9 cellular contexts compared by ENCODE assay signal in genomic region chr3:63911395-63911900, GRCh38. TPM values are rescaled to one million over a fixed set of nuclear protein-coding genes. Genes with fewer than 3 reads are reported as not detected.
DNase-seq lines count a peak whose midpoint lies in the region; ATAC-seq, FAIRE-seq and TF ChIP-seq lines count a peak whose summit lies in the region.
"Had no signal": no experiment of that assay in that cellular context is flagged by ENCODE, and none has a peak within 500 bp of the region (broad histone marks: within the 10 kb centered on the region; RNA-seq: fewer than 3 reads in every experiment).

No MANE protein-coding gene starts in this region.

- peak overlapping the region; percentile 67 to 95 for H3K9ac ChIP-seq in K562 (ENCODE audit: insufficient read depth in 1 of 2, low read depth in 2 of 2, low read length in 2 of 2)

- POLR2A ChIA-PET in K562 (lab: Yijun Ruan, JAX) = interaction anchor here (0.8 to 1.2 kb wide), 3 partner anchors 8 to 22 kb away, joined by 3 read pairs; no protein-coding TSS in a partner anchor

- BruUV-seq in K562 (replicated peaks; lab: Mats Ljungman, UMichigan) = TSS peak; percentile 90

- ATAC-seq in activated CD4-positive, CD25-positive, alpha-beta regulatory T cell treated with anti-CD3 and anti-CD28 coated beads, Interleukin-2, amount 50 U/mL, for 24 hours = peak; percentile 23 to 44
- ATAC-seq in K562 = no peak
- ATAC-seq in aorta (ENCODE audit: low FRiP score) = no peak

- WGBS in K562 (ENCODE audit: insufficient coverage, low coverage, missing lambda C conversion rate) = 3% methylated on average over 22 of the region's 24 CpGs
- 0 to 1% methylated on average over 21 to 22 of the region's 24 CpGs for WGBS in mesodermal cell (ENCODE audit: insufficient coverage in 2 of 2), 2 experiments
- WGBS in aorta, 2 donors = 3% methylated on average over 24 of the region's 24 CpGs

- peak overlapping the region; percentile 81 for H3K4me2 ChIP-seq in K562 (ENCODE audit: insufficient read depth, low read length)

- no peak for TF ChIP-seq POLR2A in K562 (conservative IDR thresholded peaks at IDR 0.05)

- no peaks in the 10 kb centered on the region for H3K9me1 ChIP-seq in K562 (ENCODE audit: control insufficient read depth, insufficient read depth, low read length)

- no peak for TF ChIP-seq EP300 in K562 (IDR thresholded peaks at IDR 0.05; ENCODE audit: low read length)

- H3K4me1 ChIP-seq in K562 (replicated peaks in 1 of 2; ENCODE audit: control insufficient read depth in 2 of 2, insufficient read depth in 2 of 2, low read length in 2 of 2) = peaks cover 9 to 13% of the 10 kb centered on the region in 2 experiments
- peaks cover 22% of the 10 kb centered on the region for H3K4me1 ChIP-seq in mesodermal cell (ENCODE audit: control insufficient read depth, insufficient read depth, low read length, poor library complexity, severe bottlenecking)
- H3K4me1 ChIP-seq in aorta (ENCODE audit: control insufficient read depth in 1 of 2, insufficient read depth in 2 of 2, low read length in 2 of 2) = peaks cover 0 to 4% of the 10 kb centered on the region in 2 donors

- peaks cover 24% of the 10 kb centered on the region; the same call in 2 of the 3 replicates for H3K36me3 ChIP-seq in K562 (ENCODE audit: control insufficient read depth, insufficient read depth, low read length)
- peaks cover 24% of the 10 kb centered on the region for H3K36me3 ChIP-seq in mesodermal cell (ENCODE audit: control insufficient read depth, insufficient read depth, low read length)
- H3K36me3 ChIP-seq in aorta (ENCODE audit: control insufficient read depth in 1 of 2, insufficient read depth in 2 of 2, low read length in 1 of 2) = no peaks in the 10 kb centered on the region

- intact Hi-C loops in K562 (cut with micrococcal nuclease) = loop anchor here (5.0 kb wide), 1 partner anchor 49 kb away; the partner anchor contains the start of genes ATXN7 and THOC7
- intact Hi-C loops in aorta (cut with DNase I) = loop anchor here (5.0 to 10.0 kb wide), 2 partner anchors 49 to 83 kb away; partner anchors contain the start of genes ATXN7 (in 2 of the 2) and THOC7 (in 2 of the 2)

- H3K9me3 ChIP-seq in K562 (replicated peaks; ENCODE audit: control insufficient read depth, insufficient read depth, low read depth, low read length) (no peaks in the 10 kb centered on the region), mesodermal cell (ENCODE audit: control insufficient read depth, low read length) (no peaks in the 10 kb centered on the region), aorta (ENCODE audit: control insufficient read depth, low read length) (no peaks in the 10 kb centered on the region)

- FAIRE-seq in K562 (lab: Jason Lieb, UNC) = no peak

- H2AFZ ChIP-seq in K562 (ENCODE audit: low read depth, low read length) = peak overlapping the region; percentile 76

- in situ Hi-C loops in K562 (cut with MboI) = no loop called here

- CTCF ChIA-PET in K562 (lab: Yijun Ruan, JAX; ENCODE audit: low intra/inter-chr PET ratio) = interaction anchor here (1.1 kb wide), 1 partner anchor 82 kb away, joined by 4 read pairs; no protein-coding TSS in a partner anchor

- DNase-seq in activated CD4-positive, CD25-positive, alpha-beta regulatory T cell (lab: John Stamatoyannopoulos, UW) = no peak
- DNase-seq in HPDE6-E6E7 (ENCODE audit: extremely low spot score) (peak; percentile 2), K562 (ENCODE audit: extremely low read depth in 1 of 4, low spot score in 3 of 4) (peak in 2 of 4 experiments; percentile 8 to 17), aorta (no peak), DMS53 (lab: John Stamatoyannopoulos, UW) (no peak), NOMO-1 treated with DMSO at 0.1 percent for 48 hours (lab: John Stamatoyannopoulos, UW; ENCODE audit: unreplicated experiment) (no peak)

- no peak for TF ChIP-seq RAD21 in K562 (CRISPR knock-in tag; conservative IDR thresholded peaks at IDR 0.05 in 1 of 2, IDR thresholded peaks at IDR 0.05 in 1 of 2)

- peak overlapping the region; percentile 65 for H3K4me3 ChIP-seq in K562
- peak overlapping the region; percentile 58 for H3K4me3 ChIP-seq in mesodermal cell (ENCODE audit: extremely low read depth, insufficient read depth, low read length, poor library complexity, severe bottlenecking)
- peak overlapping the region; percentile 86 to 99 for H3K4me3 ChIP-seq in aorta (ENCODE audit: low read length in 2 of 2)

- H3K27me3 ChIP-seq in K562 (ENCODE audit: control insufficient read depth in 2 of 2, insufficient read depth in 2 of 2, low read length in 2 of 2) (no peaks in the 10 kb centered on the region), aorta (ENCODE audit: control insufficient read depth in 1 of 2, insufficient read depth in 2 of 2, low read length in 1 of 2) (no peaks in the 10 kb centered on the region)

- no peaks in the 10 kb centered on the region for H4K20me1 ChIP-seq in K562 (replicated peaks; ENCODE audit: control insufficient read depth, insufficient read depth, low read length)

- H3K79me2 ChIP-seq in K562 (ENCODE audit: control insufficient read depth, insufficient read depth, low read length) = peaks cover 41% of the 10 kb centered on the region

- H3K27ac ChIP-seq in K562 (ENCODE audit: extremely low read depth, low read depth, low read length) = peak overlapping the region; percentile 88
- H3K27ac ChIP-seq in mesodermal cell (ENCODE audit: low read depth, low read length, severe bottlenecking) = peak overlapping the region; percentile 96
- peak overlapping the region in 1 of 2 donors; percentile 97 for H3K27ac ChIP-seq in aorta (ENCODE audit: low read depth in 1 of 2, low read length in 2 of 2)

- no peak for TF ChIP-seq CTCF in K562 (IDR thresholded peaks at IDR 0.05 in 2 of 3, conservative IDR thresholded peaks at IDR 0.05 in 1 of 3; ENCODE audit: insufficient read depth in 2 of 3, low read depth in 1 of 3, low read length in 3 of 3)

RNA-seq across cellular contexts. Expression of gene SCAANT1, which starts 0.7 kb away (rescaled TPM):
- total RNA-seq in K562 (2011; cell fraction: chromatin; rRNA removed; ENCODE audit: low replicate concordance) = not detected in 2 replicates
- not detected in 2 replicates for total RNA-seq in K562 (2011; cell fraction: nucleolus; rRNA removed)
- not detected in 2 replicates for total RNA-seq in K562 (2011; cell fraction: nucleoplasm; rRNA removed)
- total RNA-seq in K562 (2014; rRNA removed) (2.2 TPM in 1 of 2 replicates, not detected in the other), K562 (2014; rRNA removed; fragmentation: Illumina TruSeq; extraction: Trizol) (not detected in 2 replicates), K562 (2015; rRNA removed; fragmentation: Illumina TruSeq; extraction: Trizol) (not detected in 2 replicates), K562 (2021) (not detected in 2 replicates), aorta (not detected)
- polyA plus RNA-seq in K562 (2011; rRNA removed) (not detected in 2 replicates), K562 (2014; fragmentation: Illumina TruSeq; extraction: Trizol) (not detected in 2 replicates), K562 (2014; fragmentation: Nextera tagmentation; extraction: Ambion mirVana) (not detected), K562 (2014; rRNA removed) (not detected in 2 replicates), aorta (not detected)
- polyA plus RNA-seq in K562 (2011; cell fraction: cytosol; rRNA removed) = not detected in 2 replicates
- polyA plus RNA-seq in K562 (2011; cell fraction: nucleus; rRNA removed) = not detected in 2 replicates
- not detected in 2 replicates for polyA plus RNA-seq in K562 (2012)
- not detected in 2 replicates for polyA minus RNA-seq in K562 (2011; rRNA and poly(A)+ RNA removed)
- polyA minus RNA-seq in K562 (2011; cell fraction: cytosol; rRNA and poly(A)+ RNA removed) = not detected in 2 replicates
- not detected in 2 replicates for polyA minus RNA-seq in K562 (2011; cell fraction: nucleus; rRNA and poly(A)+ RNA removed)
- polyA plus RNA-seq in mesodermal cell (2013, experiment 1 of 2) = not detected
- not detected for polyA plus RNA-seq in mesodermal cell (2013, experiment 2 of 2)
- total RNA-seq: Daoy had no signal

RNA-seq across cellular contexts. Expression of gene ATXN7, which starts 47.8 kb away (rescaled TPM):
- 58.0 and 91.6 TPM in 2 replicates for total RNA-seq in K562 (2011; cell fraction: chromatin; rRNA removed; ENCODE audit: low replicate concordance)
- total RNA-seq in K562 (2011; cell fraction: nucleolus; rRNA removed) = 28.3 and 32.4 TPM in 2 replicates
- 42.3 and 58.9 TPM in 2 replicates for total RNA-seq in K562 (2011; cell fraction: nucleoplasm; rRNA removed)
- total RNA-seq in K562 (2014; rRNA removed) (5.8 and 6.1 TPM in 2 replicates), K562 (2014; rRNA removed; fragmentation: Illumina TruSeq; extraction: Trizol) (7.5 and 9.6 TPM in 2 replicates), K562 (2015; rRNA removed; fragmentation: Illumina TruSeq; extraction: Trizol) (8.0 and 8.9 TPM in 2 replicates), K562 (2021) (5.8 and 9.2 TPM in 2 replicates), aorta (10 to 100 TPM; 52.3 to 52.5 TPM)
- polyA plus RNA-seq in K562 (2011; rRNA removed) (8.2 and 14.1 TPM in 2 replicates), K562 (2014; fragmentation: Illumina TruSeq; extraction: Trizol) (6.7 and 7.6 TPM in 2 replicates), K562 (2014; fragmentation: Nextera tagmentation; extraction: Ambion mirVana) (1 to 10 TPM in 1 of 2 experiments, under 1 TPM in 1; 0.41 to 1.3 TPM), K562 (2014; rRNA removed) (3.5 and 5.8 TPM in 2 replicates), aorta (1 to 10 TPM; 4.1 to 6.0 TPM)
- polyA plus RNA-seq in K562 (2011; cell fraction: cytosol; rRNA removed) = 12.3 and 12.6 TPM in 2 replicates
- 43.1 and 66.4 TPM in 2 replicates for polyA plus RNA-seq in K562 (2011; cell fraction: nucleus; rRNA removed)
- 2.8 and 5.5 TPM in 2 replicates for polyA plus RNA-seq in K562 (2012)
- 27.4 and 34.8 TPM in 2 replicates for polyA minus RNA-seq in K562 (2011; rRNA and poly(A)+ RNA removed)
- 8.8 and 9.3 TPM in 2 replicates for polyA minus RNA-seq in K562 (2011; cell fraction: cytosol; rRNA and poly(A)+ RNA removed)
- polyA minus RNA-seq in K562 (2011; cell fraction: nucleus; rRNA and poly(A)+ RNA removed) = 47.0 and 67.5 TPM in 2 replicates
- polyA plus RNA-seq in mesodermal cell (2013, experiment 1 of 2) = 12.1 TPM
- 9.2 TPM for polyA plus RNA-seq in mesodermal cell (2013, experiment 2 of 2)

RNA-seq across cellular contexts. Expression of gene THOC7, which starts 47.8 kb away (rescaled TPM):
- total RNA-seq in K562 (2011; cell fraction: chromatin; rRNA removed; ENCODE audit: low replicate concordance) = 3.7 and 9.4 TPM in 2 replicates
- 3.6 and 3.8 TPM in 2 replicates for total RNA-seq in K562 (2011; cell fraction: nucleolus; rRNA removed)
- 5.1 and 9.8 TPM in 2 replicates for total RNA-seq in K562 (2011; cell fraction: nucleoplasm; rRNA removed)
- 45.1 and 56.5 TPM in 2 replicates for total RNA-seq in K562 (2014; rRNA removed)
- total RNA-seq in K562 (2014; rRNA removed; fragmentation: Illumina TruSeq; extraction: Trizol) = 94.7 and 103 TPM in 2 replicates
- 89.2 and 96.6 TPM in 2 replicates for total RNA-seq in K562 (2015; rRNA removed; fragmentation: Illumina TruSeq; extraction: Trizol)
- total RNA-seq in K562 (2021) = 65.8 and 67.8 TPM in 2 replicates
- polyA plus RNA-seq in K562 (2011; rRNA removed) = 56.7 and 89.6 TPM in 2 replicates
- 7.9 and 18.4 TPM in 2 replicates for polyA plus RNA-seq in K562 (2011; cell fraction: cytosol; rRNA removed)
- 8.8 and 17.9 TPM in 2 replicates for polyA plus RNA-seq in K562 (2011; cell fraction: nucleus; rRNA removed)
- 80.7 and 91.2 TPM in 2 replicates for polyA plus RNA-seq in K562 (2012)
- polyA plus RNA-seq in K562 (2014; fragmentation: Illumina TruSeq; extraction: Trizol) = 113 and 118 TPM in 2 replicates
- 100 to 1,000 TPM; 121 to 129 TPM for polyA plus RNA-seq in K562 (2014; fragmentation: Nextera tagmentation; extraction: Ambion mirVana)
- polyA plus RNA-seq in K562 (2014; rRNA removed) = 76.6 and 89.8 TPM in 2 replicates
- 33.0 and 42.3 TPM in 2 replicates for polyA minus RNA-seq in K562 (2011; rRNA and poly(A)+ RNA removed)
- polyA minus RNA-seq in K562 (2011; cell fraction: cytosol; rRNA and poly(A)+ RNA removed) = 17.2 and 19.4 TPM in 2 replicates
- 3.9 and 7.0 TPM in 2 replicates for polyA minus RNA-seq in K562 (2011; cell fraction: nucleus; rRNA and poly(A)+ RNA removed)
- 69.7 TPM for polyA plus RNA-seq in mesodermal cell (2013, experiment 1 of 2)
- 87.6 TPM for polyA plus RNA-seq in mesodermal cell (2013, experiment 2 of 2)
- total RNA-seq in aorta = 10 to 100 TPM; 53.8 TPM
- polyA plus RNA-seq in aorta = 100 to 1,000 TPM in 1 of 2 donors, 10 to 100 TPM in 1; 64.7 to 150 TPM

Comparison
In these comparisons a context has a peak if more than half of its experiments do, and no peak if none do; other contexts are left out.
1. ATAC-seq: peak in activated CD4-positive, CD25-positive, alpha-beta regulatory T cell treated with anti-CD3 and anti-CD28 coated beads, Interleukin-2, amount 50 U/mL, for 24 hours (2 of 2); none in K562 (single experiment) and aorta (single experiment).
2. Peak in every context shown above with its lines, with median percentiles within 50 percentile points of each other: H3K4me3 ChIP-seq.